10 cellular contexts compared by ENCODE assay signal in genomic region chr9:5869315-5870019, GRCh38. TPM values are rescaled to one million over a fixed set of nuclear protein-coding genes. Genes with fewer than 3 reads are reported as not detected.
DNase-seq lines count a peak whose midpoint lies in the region; ATAC-seq and TF ChIP-seq lines count a peak whose summit lies in the region.
"Had no signal": no experiment of that assay in that cellular context is flagged by ENCODE, and none has a peak within 500 bp of the region (broad histone marks: within the 10 kb centered on the region; RNA-seq: fewer than 3 reads in every experiment).

No MANE protein-coding gene starts in this region.

- H3K79me2 ChIP-seq in osteoblast (ENCODE audit: insufficient read depth, low read length) = no peaks in the 10 kb centered on the region

- in situ Hi-C loops in GM13977 (cut with MboI; ENCODE audit: low pct_unique_long_range_greater_than_20kb, low sequenced_read_pairs, unreplicated experiment) = no loop called here

- H3K4me3 ChIP-seq in osteoblast (ENCODE audit: insufficient read depth, low read length) = no peak overlapping the region
- H3K4me3 ChIP-seq in dorsolateral prefrontal cortex = no peak overlapping the region
- no peak overlapping the region for H3K4me3 ChIP-seq in psoas muscle
- H3K4me3 ChIP-seq: left ventricle myocardium inferior had no signal

- no peak overlapping the region for H3K4me2 ChIP-seq in osteoblast (ENCODE audit: insufficient read depth, low read length)

- peak overlapping the region; percentile 30 for H3K27ac Mint-ChIP-seq in activated naive CD4-positive, alpha-beta T cell treated with anti-CD3 and anti-CD28 coated beads, Interleukin-2, amount 50 U/mL, for 24 hours

- H3K27me3 ChIP-seq in osteoblast (ENCODE audit: insufficient read depth, low read length) = no peaks in the 10 kb centered on the region
- no peaks in the 10 kb centered on the region for H3K27me3 ChIP-seq in dorsolateral prefrontal cortex
- no peaks in the 10 kb centered on the region for H3K27me3 ChIP-seq in psoas muscle (ENCODE audit: insufficient read depth in 3 of 3, low read length in 2 of 3)

- 89 to 100% (median 89%) methylated on average over 3 of the region's 3 CpGs for WGBS in psoas muscle, 3 donors

- no peaks in the 10 kb centered on the region for H3K27me3 Mint-ChIP-seq in activated naive CD4-positive, alpha-beta T cell treated with anti-CD3 and anti-CD28 coated beads, Interleukin-2, amount 50 U/mL, for 24 hours

- ATAC-seq in psoas muscle = no peak

- H3K36me3 ChIP-seq in osteoblast (ENCODE audit: insufficient read depth, low read length) (no peaks in the 10 kb centered on the region), psoas muscle (ENCODE audit: insufficient read depth in 1 of 2, low read depth in 1 of 2) (peaks cover 0 to 36% of the 10 kb centered on the region in 2 donors)
- H3K36me3 ChIP-seq: left ventricle myocardium inferior had no signal

- no peaks in the 10 kb centered on the region for H4K20me1 ChIP-seq in osteoblast (ENCODE audit: insufficient read depth, low read length)

- TF ChIP-seq CTCF in GM13977 (IDR thresholded peaks at IDR 0.05; ENCODE audit: extremely low read depth, insufficient read depth, missing control alignments) = peak; percentile 45
- TF ChIP-seq CTCF in osteoblast (IDR thresholded peaks at IDR 0.05; ENCODE audit: extremely low read depth, low read depth, low read length) = peak; percentile 34
- no peak for TF ChIP-seq CTCF in dorsolateral prefrontal cortex (IDR thresholded peaks at IDR 0.05 in 54 of 56, conservative IDR thresholded peaks at IDR 0.05 in 2 of 56; ENCODE audit: low read depth in 1 of 56, partially characterized antibody in 56 of 56)
- no peak for TF ChIP-seq CTCF in psoas muscle (IDR thresholded peaks at IDR 0.05)

- intact Hi-C loops in dorsolateral prefrontal cortex (cut with DNase I) (no loop called here), psoas muscle (cut with DNase I) (no loop called here)

- H3K36me3 Mint-ChIP-seq in activated naive CD4-positive, alpha-beta T cell treated with anti-CD3 and anti-CD28 coated beads, Interleukin-2, amount 50 U/mL, for 24 hours = peaks cover 10% of the 10 kb centered on the region

- H3K4me3 Mint-ChIP-seq in activated naive CD4-positive, alpha-beta T cell treated with anti-CD3 and anti-CD28 coated beads, Interleukin-2, amount 50 U/mL, for 24 hours = no peak overlapping the region

- no peaks in the 10 kb centered on the region for H3K9me3 Mint-ChIP-seq in activated naive CD4-positive, alpha-beta T cell treated with anti-CD3 and anti-CD28 coated beads, Interleukin-2, amount 50 U/mL, for 24 hours

- DNase-seq in GM13977 (ENCODE audit: low spot score) (peak; percentile 37), MV-4-11 (lab: John Stamatoyannopoulos, UW) (peak; percentile 9), osteoblast (ENCODE audit: insufficient read length, low spot score, missing footprints) (peak; percentile 63), dorsolateral prefrontal cortex (no peak), psoas muscle (no peak), activated gamma-delta T cell (lab: John Stamatoyannopoulos, UW) (no peak), inferior parietal cortex (ENCODE audit: extremely low spot score) (no peak)
- DNase-seq: left ventricle myocardium inferior, NCI-H2171 had no signal

- H2AFZ ChIP-seq in osteoblast (ENCODE audit: low read length) = no peak overlapping the region

- peaks cover 19% of the 10 kb centered on the region for H3K4me1 Mint-ChIP-seq in activated naive CD4-positive, alpha-beta T cell treated with anti-CD3 and anti-CD28 coated beads, Interleukin-2, amount 50 U/mL, for 24 hours

- no peaks in the 10 kb centered on the region for H3K9me3 ChIP-seq in osteoblast (ENCODE audit: low read depth, low read length)
- no peaks in the 10 kb centered on the region for H3K9me3 ChIP-seq in psoas muscle
- H3K9me3 ChIP-seq: left ventricle myocardium inferior had no signal

- H3K27ac ChIP-seq in osteoblast (ENCODE audit: low read depth, low read length) (no peak overlapping the region), dorsolateral prefrontal cortex (no peak overlapping the region), psoas muscle (no peak overlapping the region)
- H3K27ac ChIP-seq: left ventricle myocardium inferior had no signal

- H3K4me1 ChIP-seq in osteoblast (ENCODE audit: insufficient read depth, low read length) (no peaks in the 10 kb centered on the region), psoas muscle (no peaks in the 10 kb centered on the region)

RNA-seq across cellular contexts. Expression of gene MLANA, which starts 21.2 kb away (rescaled TPM):
- under 0.01 TPM in 1 of 2 replicates, not detected in the other for total RNA-seq in osteoblast
- total RNA-seq in dorsolateral prefrontal cortex = not detected
- total RNA-seq in psoas muscle = not detected
- polyA plus RNA-seq in psoas muscle = under 1 TPM in 1 of 3 donors, not detected in 2; 0.03 TPM
- total RNA-seq: left ventricle myocardium inferior had no signal

RNA-seq across cellular contexts. Expression of gene ERMP1, which starts 36.5 kb away (rescaled TPM):
- total RNA-seq in osteoblast (6.5 and 8.5 TPM in 2 replicates), dorsolateral prefrontal cortex (10 to 100 TPM; 24.1 to 60.7 (median 35.2) TPM), psoas muscle (10 to 100 TPM in 1 of 4 donors, 1 to 10 TPM in 3; 5.0 to 12.3 (median 9.4) TPM)
- 1 to 10 TPM; 2.4 to 8.8 (median 3.1) TPM for polyA plus RNA-seq in psoas muscle

Comparison
In these comparisons a context has a peak if more than half of its experiments do, and no peak if none do; other contexts are left out.
1. DNase-seq: peak in GM13977 (single experiment), MV-4-11 (single experiment) and osteoblast (single experiment); none in dorsolateral prefrontal cortex (0 of 10), psoas muscle (0 of 2), activated gamma-delta T cell (single experiment) and inferior parietal cortex (single experiment).
2. CTCF ChIP-seq: peak in GM13977 (single experiment) and osteoblast (single experiment); none in dorsolateral prefrontal cortex (0 of 56) and psoas muscle (single experiment).